Comparison of ENCODE assay signal across 12 cellular contexts in genomic region chr15:71677352-71677751, GRCh38.
A peak's percentile ranks its signal among the peaks of the same experiment; 100 is the strongest.
DNase-seq lines count a peak whose midpoint lies in the region; ATAC-seq, FAIRE-seq and TF ChIP-seq lines count a peak whose summit lies in the region.
"Had no signal": no experiment of that assay in that cellular context is flagged by ENCODE, and none has a peak within 500 bp of the region (broad histone marks: within the 10 kb centered on the region; RNA-seq: fewer than 3 reads in every experiment).

No MANE protein-coding gene starts in this region.

- ATAC-seq in Right ventricle myocardium inferior (peak; percentile 33), left cardiac atrium (no peak), GM12878 (no peak), right lobe of liver (peak; percentile 93 to 97 (median 93))

- TF ChIP-seq POLR2A in GM12878 (IDR thresholded peaks at IDR 0.05; ENCODE audit: low read depth, low read length): no peak
- TF ChIP-seq POLR2A in right lobe of liver (IDR thresholded peaks at IDR 0.05): no peak
- TF ChIP-seq POLR2A in uterus (IDR thresholded peaks at IDR 0.05): no peak

- TF ChIP-seq CTCF in GM12878 (IDR thresholded peaks at IDR 0.05 in 2 of 3, conservative IDR thresholded peaks at IDR 0.05 in 1 of 3; ENCODE audit: control insufficient read depth in 2 of 3, extremely low read depth in 1 of 3, insufficient read depth in 1 of 3, low read depth in 3 of 3, low read length in 3 of 3) (no peak), right lobe of liver (IDR thresholded peaks at IDR 0.05) (no peak), uterus (IDR thresholded peaks at IDR 0.05) (no peak)

- H4K20me1 ChIP-seq in GM12878 (ENCODE audit: control insufficient read depth, insufficient read depth): no peaks in the 10 kb centered on the region

- POLR2A ChIA-PET in GM12878 (lab: Charles Lee): no interaction called here

- H3K27ac ChIP-seq in GM12878 (ENCODE audit: control insufficient read depth, insufficient read depth) (0 out of 2 replicates have a peak overlapping the region, but pooled peaks have one; percentile 10), right lobe of liver (peak overlapping the region; percentile 58 to 74 (median 58)), uterus (peak overlapping the region; percentile 67 to 80)

- no TSS peak for BruUV-seq in GM12878 (replicated peaks; lab: Mats Ljungman, UMichigan)

- CTCF ChIA-PET in GM12878 (lab: Yijun Ruan, JAX): no interaction called here

- RAD21 ChIA-PET in GM12878 (lab: Charles Lee; ENCODE audit: unreplicated experiment): no interaction called here

- H3K4me2 ChIP-seq in GM12878 (ENCODE audit: control insufficient read depth, insufficient read depth): peak overlapping the region; percentile 71

- no peak for DNase-seq in Right ventricle myocardium inferior (ENCODE audit: missing footprints)
- no peak for DNase-seq in left cardiac atrium
- DNase-seq in GM12878 (ENCODE audit: low read depth, low spot score): no peak
- DNase-seq in right lobe of liver: peak in 2 of 3 donors; percentile 32 to 77
- no peak for DNase-seq in uterus
- DNase-seq in foreskin melanocyte: no peak
- no peak for DNase-seq in SK-N-DZ (ENCODE audit: low spot score)
- DNase-seq in cerebellar nuclear complex (lab: John Stamatoyannopoulos, UW): no peak
- DNase-seq: central memory CD4-positive, alpha-beta T cell; NCI-H1694; NCI-H446 treated with DMSO at 0.1 percent for 48 hours had no signal

- H3K4me3 ChIP-seq in GM12878 (no peak overlapping the region), right lobe of liver (no peak overlapping the region), uterus (no peak overlapping the region)

- WGBS in GM12878 (ENCODE audit: insufficient coverage, insufficient replicate concordance, low lambda C conversion rate, missing lambda C conversion rate): 47% methylated on average over 2 of the region's 2 CpGs
- WGBS in right lobe of liver (ENCODE audit: insufficient coverage, low coverage, low lambda C conversion rate, missing lambda C conversion rate): 15% methylated on average over 2 of the region's 2 CpGs

- SMC1A ChIA-PET in GM12878 (lab: Charles Lee; ENCODE audit: uncharacterized antibody, unreplicated experiment): no interaction called here

- H3K9ac ChIP-seq in GM12878 (ENCODE audit: control insufficient read depth, insufficient read depth, low read length): no peak overlapping the region

- no peak overlapping the region for H2AFZ ChIP-seq in GM12878 (ENCODE audit: control insufficient read depth, low read depth, low read length)

- H3K9me3 ChIP-seq in GM12878 (replicated peaks; ENCODE audit: control insufficient read depth, insufficient read depth, low read length) (no peaks in the 10 kb centered on the region; the same call in 2 of the 3 replicates), right lobe of liver (no peaks in the 10 kb centered on the region), uterus (no peaks in the 10 kb centered on the region)

- TF ChIP-seq EP300 in GM12878 (IDR thresholded peaks at IDR 0.05; ENCODE audit: borderline replicate concordance in 1 of 2, control insufficient read depth in 1 of 2, low read depth in 2 of 2, low read length in 2 of 2): no peak

- in situ Hi-C loops in GM12878 (cut with MboI): no loop called here

- TF ChIP-seq RAD21 in GM12878 (IDR thresholded peaks at IDR 0.05; ENCODE audit: insufficient read depth, low read depth, low read length): no peak

- no peaks in the 10 kb centered on the region for H3K79me2 ChIP-seq in GM12878 (ENCODE audit: control insufficient read depth, insufficient read depth, low read length)

- FAIRE-seq in GM12878 (lab: Jason Lieb, UNC): no peak
- FAIRE-seq: endometrium had no signal

- H3K4me1 ChIP-seq in GM12878 (ENCODE audit: control insufficient read depth, insufficient read depth, low read length) (peaks cover 12% of the 10 kb centered on the region), right lobe of liver (peaks cover 0 to 22% (median 10%) of the 10 kb centered on the region in 4 donors), uterus (peaks cover 15% of the 10 kb centered on the region in 2 donors)

- H3K27me3 ChIP-seq in GM12878 (replicated peaks in 1 of 2; ENCODE audit: control insufficient read depth in 2 of 2, insufficient read depth in 2 of 2, low read length in 1 of 2): no peaks in the 10 kb centered on the region
- H3K27me3 ChIP-seq in right lobe of liver: no peaks in the 10 kb centered on the region
- H3K27me3 ChIP-seq in uterus: no peaks in the 10 kb centered on the region

- no peaks in the 10 kb centered on the region for H3K36me3 ChIP-seq in GM12878 (ENCODE audit: control insufficient read depth in 2 of 2, insufficient read depth in 2 of 2, low read length in 1 of 2)
- no peaks in the 10 kb centered on the region for H3K36me3 ChIP-seq in right lobe of liver
- H3K36me3 ChIP-seq in uterus: no peaks in the 10 kb centered on the region

- intact Hi-C loops in Right ventricle myocardium inferior (cut with DNase I): no loop called here
- intact Hi-C loops in left cardiac atrium (cut with DNase I): no loop called here
- intact Hi-C loops in GM12878 (cut with micrococcal nuclease; ENCODE audit: unreplicated experiment): no loop called here
- intact Hi-C loops in right lobe of liver (cut with DNase I): no loop called here
- intact Hi-C loops in uterus (cut with DNase I; ENCODE audit: low total_unique reads): no loop called here

TF ChIP-seq in GM12878, 131 proteins besides CTCF, POLR2A, EP300 and RAD21:
- TF ChIP-seq GATAD2B (conservative IDR thresholded peaks at IDR 0.05; ENCODE audit: low read depth): no peak
- TF ChIP-seq SUPT20H (IDR thresholded peaks at IDR 0.05; ENCODE audit: borderline replicate concordance, control insufficient read depth, low read depth, low read length): no peak
- TF ChIP-seq E2F8 (IDR thresholded peaks at IDR 0.05; ENCODE audit: low read depth, partially characterized antibody): no peak
- TF ChIP-seq MAX (IDR thresholded peaks at IDR 0.05; ENCODE audit: low read depth, low read length): no peak

Comparison
In these comparisons a context has a peak if more than half of its experiments do, and no peak if none do; other contexts are left out.
1. ATAC-seq: peak in Right ventricle myocardium inferior (single experiment) and right lobe of liver (4 of 4); none in left cardiac atrium (0 of 2) and GM12878 (single experiment).
2. DNase-seq: peak in right lobe of liver (2 of 3); none in Right ventricle myocardium inferior (single experiment), left cardiac atrium (single experiment), GM12878 (single experiment), uterus (0 of 2), foreskin melanocyte (single experiment), SK-N-DZ (single experiment) and cerebellar nuclear complex (0 of 2).
3. H3K27ac ChIP-seq: peak in every context shown above with its lines; median percentile 74 in uterus; 58 in right lobe of liver; 10 in GM12878.